ENCODE assay signal across 8 cellular contexts in genomic region chr20:25859649-25860530, GRCh38.
DNase-seq lines count a peak whose midpoint lies in the region; ATAC-seq and TF ChIP-seq lines count a peak whose summit lies in the region.

No MANE protein-coding gene starts in this region.

- CTCF ChIA-PET in CD4-positive, alpha-beta T cell (lab: Charles Lee): no interaction called here
- CTCF ChIA-PET in Panc1 (lab: Charles Lee): no interaction called here

- H3K79me2 ChIP-seq in osteoblast (ENCODE audit: insufficient read depth, low read length): no peaks in the 10 kb centered on the region

- H3K27ac ChIP-seq in CD4-positive, alpha-beta T cell (ENCODE audit: low read depth, low read length): no peak overlapping the region
- H3K27ac ChIP-seq in Panc1 (ENCODE audit: low read length) (no peak overlapping the region), osteoblast (ENCODE audit: low read depth, low read length) (no peak overlapping the region), transverse colon (no peak overlapping the region)

- H3K27me3 Mint-ChIP-seq in CD4-positive, alpha-beta T cell: peaks cover 98% of the 10 kb centered on the region

- H3K9me3 ChIP-seq in CD4-positive, alpha-beta T cell (ENCODE audit: control insufficient read depth, low read length): no peaks in the 10 kb centered on the region
- H3K9me3 ChIP-seq in Panc1 (ENCODE audit: control insufficient read depth, insufficient read depth, low read depth, low read length) (no peaks in the 10 kb centered on the region), osteoblast (ENCODE audit: low read depth, low read length) (no peaks in the 10 kb centered on the region), transverse colon (no peaks in the 10 kb centered on the region)

- H3K27me3 ChIP-seq in CD4-positive, alpha-beta T cell (ENCODE audit: control insufficient read depth, insufficient read depth, low read length): peaks cover 69% of the 10 kb centered on the region
- H3K27me3 ChIP-seq in Panc1 (ENCODE audit: control insufficient read depth, insufficient read depth, low read length) (no peaks in the 10 kb centered on the region), osteoblast (ENCODE audit: insufficient read depth, low read length) (peaks cover 28% of the 10 kb centered on the region), transverse colon (peaks cover 55% of the 10 kb centered on the region)

- no peak for TF ChIP-seq EP300 in transverse colon (IDR thresholded peaks at IDR 0.05; ENCODE audit: low read depth)

- no peaks in the 10 kb centered on the region for H3K36me3 Mint-ChIP-seq in CD4-positive, alpha-beta T cell (ENCODE audit: low read depth)

- intact Hi-C loops in CD4-positive, alpha-beta T cell (cut with DNase I, micrococcal nuclease): no loop called here
- intact Hi-C loops in Panc1 (cut with micrococcal nuclease; ENCODE audit: unreplicated experiment) (no loop called here), transverse colon (cut with DNase I; ENCODE audit: low total_unique reads) (no loop called here)

- H3K4me3 Mint-ChIP-seq in CD4-positive, alpha-beta T cell: peak overlapping the region; percentile 48

- no peak for TF ChIP-seq CTCF in CD4-positive, alpha-beta T cell (IDR thresholded peaks at IDR 0.05)
- TF ChIP-seq CTCF in Panc1 (IDR thresholded peaks at IDR 0.05): no peak
- no peak for TF ChIP-seq CTCF in osteoblast (IDR thresholded peaks at IDR 0.05; ENCODE audit: extremely low read depth, low read depth, low read length)
- TF ChIP-seq CTCF in transverse colon (IDR thresholded peaks at IDR 0.05): no peak

- in situ Hi-C loops in Panc1 (cut with HindIII; ENCODE audit: low pct_unique_long_range_greater_than_20kb, low sequenced_read_pairs): no loop called here
- in situ Hi-C loops in transverse colon (cut with MboI; ENCODE audit: low pct_ligation_motif_present in 1 of 4, low pct_unique_long_range_greater_than_20kb in 1 of 4, low sequenced_read_pairs in 3 of 4): loop anchor here in 2 of 4 donors (25.0 kb wide), 3 partner anchors 127 to 273 kb away; partner anchors contain the start of genes NINL (in 1 of the 2) and ZNF337 (in 1 of the 2)

- H3K4me1 ChIP-seq in Panc1 (ENCODE audit: control insufficient read depth, insufficient read depth, low read length): peaks cover 6% of the 10 kb centered on the region; the same call in 1 of the 2 replicates
- H3K4me1 ChIP-seq in osteoblast (ENCODE audit: insufficient read depth, low read length): peaks cover 18% of the 10 kb centered on the region
- H3K4me1 ChIP-seq in transverse colon: peaks cover 11 to 39% (median 32%) of the 10 kb centered on the region in 4 donors

- H4K20me1 ChIP-seq in osteoblast (ENCODE audit: insufficient read depth, low read length): no peaks in the 10 kb centered on the region

- peak; percentile 51 to 82 (median 66) for DNase-seq in CD4-positive, alpha-beta T cell
- DNase-seq in Panc1 (ENCODE audit: low read depth, low spot score) (no peak), activated gamma-delta T cell (lab: John Stamatoyannopoulos, UW) (peak; percentile 53), foreskin melanocyte (peak; percentile 53), osteoblast (ENCODE audit: insufficient read length, low spot score, missing footprints) (peak; percentile 91), transverse colon (peak; percentile 59), NCI-H2029 (lab: John Stamatoyannopoulos, UW) (no peak)

- no TSS peak for BruUV-seq in Panc1 (replicated peaks; lab: Mats Ljungman, UMichigan)

- no peak overlapping the region for H3K27ac Mint-ChIP-seq in CD4-positive, alpha-beta T cell

- ATAC-seq in CD4-positive, alpha-beta T cell (ENCODE audit: poor library complexity): peak; percentile 69
- ATAC-seq in HG02798 (IDR thresholded peaks at IDR 0.05; ENCODE audit: poor library complexity, unreplicated experiment): peak; percentile 66
- ATAC-seq in Panc1: peak; percentile 64

- peak overlapping the region; percentile 47 to 61 for H3K4me3 ChIP-seq in Panc1 (ENCODE audit: low read depth in 2 of 2, low read length in 2 of 2)
- H3K4me3 ChIP-seq in osteoblast (ENCODE audit: insufficient read depth, low read length): peak overlapping the region; percentile 37
- H3K4me3 ChIP-seq in transverse colon: peak overlapping the region in 1 of 4 donors; percentile 25

- POLR2A ChIA-PET in CD4-positive, alpha-beta T cell (lab: Charles Lee): no interaction called here
- POLR2A ChIA-PET in Panc1 (lab: Charles Lee): no interaction called here

- peaks cover 44% of the 10 kb centered on the region for H3K4me1 Mint-ChIP-seq in CD4-positive, alpha-beta T cell (ENCODE audit: low read depth)

- no peak for TF ChIP-seq POLR2A in transverse colon (IDR thresholded peaks at IDR 0.05)

- H2AFZ ChIP-seq in osteoblast (ENCODE audit: low read length): no peak overlapping the region

- H3K36me3 ChIP-seq in Panc1 (ENCODE audit: control insufficient read depth, insufficient read depth, low read length): no peaks in the 10 kb centered on the region
- no peaks in the 10 kb centered on the region for H3K36me3 ChIP-seq in osteoblast (ENCODE audit: insufficient read depth, low read length)
- no peaks in the 10 kb centered on the region for H3K36me3 ChIP-seq in transverse colon

- H3K9me3 Mint-ChIP-seq in CD4-positive, alpha-beta T cell: no peaks in the 10 kb centered on the region

- H3K4me2 ChIP-seq in osteoblast (ENCODE audit: insufficient read depth, low read length): no peak overlapping the region

- WGBS in transverse colon (ENCODE audit: low coverage in 1 of 2), 2 donors: 34 to 50% methylated on average over 1 to 42 of the region's 51 CpGs

Comparison
In these comparisons a context has a peak if more than half of its experiments do, and no peak if none do; other contexts are left out.
1. DNase-seq: peak in CD4-positive, alpha-beta T cell (10 of 10), activated gamma-delta T cell (single experiment), foreskin melanocyte (single experiment), osteoblast (single experiment) and transverse colon (single experiment); none in Panc1 (single experiment) and NCI-H2029 (single experiment).
2. Peak in every context shown above with its lines, with median percentiles within 50 percentile points of each other: ATAC-seq.